ENCODE assay signal across 8 cellular contexts in the genomic region with DNA sequence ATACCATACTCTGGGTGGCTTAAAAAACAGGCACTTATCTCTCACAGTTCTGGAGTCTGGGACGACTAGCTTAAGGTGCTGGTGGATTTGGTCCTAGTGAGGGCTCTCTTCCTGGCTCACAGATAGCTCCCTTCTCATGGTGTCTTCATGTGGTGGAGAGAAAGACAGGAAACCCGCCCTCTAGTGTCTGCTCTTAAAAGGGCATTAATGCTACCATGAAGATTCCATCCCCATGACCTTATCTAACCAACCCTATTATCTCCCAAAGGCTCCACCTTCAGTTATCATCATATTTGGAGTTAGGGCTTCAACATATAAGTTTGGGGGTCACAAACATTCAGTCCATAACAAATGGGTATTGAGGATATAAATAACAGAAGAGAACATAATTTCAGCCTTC.
A peak's percentile ranks its signal among the peaks of the same experiment; 100 is the strongest.
DNase-seq lines count a peak whose midpoint lies in the region; ATAC-seq, FAIRE-seq and TF ChIP-seq lines count a peak whose summit lies in the region.

No MANE protein-coding gene starts in this region.

- H3K27me3 Mint-ChIP-seq in MCF 10A (ENCODE audit: insufficient read depth, unreplicated experiment) (no peaks in the 10 kb centered on the region), astrocyte (ENCODE audit: low read depth, unreplicated experiment) (no peaks in the 10 kb centered on the region), neural progenitor cell (ENCODE audit: insufficient read depth, low read depth) (no peaks in the 10 kb centered on the region)
- no peaks in the 10 kb centered on the region for H3K27me3 Mint-ChIP-seq in activated T-helper 17 cell treated with anti-CD3 and anti-CD28 coated beads, Interleukin-2, amount 50 U/mL, for 72 hours

- no peaks in the 10 kb centered on the region for H3K27me3 ChIP-seq in breast epithelium
- no peaks in the 10 kb centered on the region for H3K27me3 ChIP-seq in HL-60 (ENCODE audit: insufficient read depth, poor library complexity, severe bottlenecking)
- H3K27me3 ChIP-seq in astrocyte (ENCODE audit: insufficient read depth, low read length), result no peaks in the 10 kb centered on the region
- no peaks in the 10 kb centered on the region for H3K27me3 ChIP-seq in neural progenitor cell
- no peaks in the 10 kb centered on the region for H3K27me3 ChIP-seq in tibial artery

- H3K9me3 ChIP-seq in breast epithelium (no peaks in the 10 kb centered on the region), astrocyte (ENCODE audit: insufficient read depth, low read depth, low read length) (no peaks in the 10 kb centered on the region), neural progenitor cell (ENCODE audit: low read depth) (no peaks in the 10 kb centered on the region), tibial artery (no peaks in the 10 kb centered on the region)

- H3K4me3 Mint-ChIP-seq in MCF 10A (ENCODE audit: unreplicated experiment) (no peak overlapping the region), astrocyte (ENCODE audit: unreplicated experiment) (no peak overlapping the region), neural progenitor cell (no peak overlapping the region)
- H3K4me3 Mint-ChIP-seq in activated T-helper 17 cell treated with anti-CD3 and anti-CD28 coated beads, Interleukin-2, amount 50 U/mL, for 72 hours, result no peak overlapping the region

- H3K27ac Mint-ChIP-seq in MCF 10A (ENCODE audit: low read depth, unreplicated experiment) (no peak overlapping the region), astrocyte (ENCODE audit: unreplicated experiment) (no peak overlapping the region), neural progenitor cell (no peak overlapping the region)
- no peak overlapping the region for H3K27ac Mint-ChIP-seq in activated T-helper 17 cell treated with anti-CD3 and anti-CD28 coated beads, Interleukin-2, amount 50 U/mL, for 72 hours

- DNase-seq in MCF 10A (ENCODE audit: unreplicated experiment) (peak; percentile 60), breast epithelium (ENCODE audit: low spot score in 2 of 2) (no peak), HL-60 (ENCODE audit: low read depth in 1 of 2, low spot score in 1 of 2) (peak in 1 of 2 experiments; percentile 39), astrocyte (ENCODE audit: low read depth) (no peak), neural progenitor cell (ENCODE audit: low spot score) (peak; percentile 29), tibial artery (no peak), AG08395 (ENCODE audit: low spot score) (no peak)

- BruUV-seq in MCF 10A (replicated peaks; lab: Mats Ljungman, UMichigan), result no TSS peak

- no peak for FAIRE-seq in astrocyte (lab: Jason Lieb, UNC)

- H3K4me3 ChIP-seq in breast epithelium, result no peak overlapping the region
- H3K4me3 ChIP-seq in HL-60 (replicated peaks; ENCODE audit: insufficient read depth, low read length), result no peak overlapping the region
- no peak overlapping the region for H3K4me3 ChIP-seq in astrocyte (ENCODE audit: insufficient read depth, low read depth, low read length)
- H3K4me3 ChIP-seq in neural progenitor cell, result no peak overlapping the region
- no peak overlapping the region for H3K4me3 ChIP-seq in tibial artery

- no peak for ATAC-seq in activated T-helper 17 cell treated with anti-CD3 and anti-CD28 coated beads, Interleukin-2, amount 50 U/mL, for 72 hours (replicated peaks)

- H3K36me3 Mint-ChIP-seq in MCF 10A (ENCODE audit: insufficient read depth, unreplicated experiment), result no peaks in the 10 kb centered on the region
- H3K36me3 Mint-ChIP-seq in astrocyte (ENCODE audit: low read depth, unreplicated experiment), result no peaks in the 10 kb centered on the region
- H3K36me3 Mint-ChIP-seq in neural progenitor cell, result no peaks in the 10 kb centered on the region
- H3K36me3 Mint-ChIP-seq in activated T-helper 17 cell treated with anti-CD3 and anti-CD28 coated beads, Interleukin-2, amount 50 U/mL, for 72 hours (ENCODE audit: low read depth), result no peaks in the 10 kb centered on the region

- H3K4me1 ChIP-seq in breast epithelium (no peaks in the 10 kb centered on the region), astrocyte (ENCODE audit: insufficient read depth, low read length) (no peaks in the 10 kb centered on the region), neural progenitor cell (no peaks in the 10 kb centered on the region), tibial artery (no peaks in the 10 kb centered on the region)

- CTCF ChIA-PET in MCF 10A (lab: Yijun Ruan, JAX), result interaction anchor here (0.6 to 2.1 kb wide), 8 partner anchors 8 to 210 kb away, joined by 3 to 10 read pairs (median 4); no protein-coding TSS in a partner anchor

- no peak for TF ChIP-seq POLR2A in breast epithelium (IDR thresholded peaks at IDR 0.05)

- TF ChIP-seq CTCF in MCF 10A (IDR thresholded peaks at IDR 0.05; ENCODE audit: unreplicated experiment) (peak; percentile 47), breast epithelium (IDR thresholded peaks at IDR 0.05) (no peak), HL-60 (IDR thresholded peaks at IDR 0.05; ENCODE audit: insufficient read depth, low read length) (peak; percentile 53), astrocyte (IDR thresholded peaks at IDR 0.05; ENCODE audit: insufficient read depth, low read depth, low read length) (peak; percentile 9), neural progenitor cell (IDR thresholded peaks at IDR 0.05) (peak; percentile 55), tibial artery (IDR thresholded peaks at IDR 0.05) (no peak)

- H3K27ac ChIP-seq in breast epithelium, result no peak overlapping the region
- H3K27ac ChIP-seq in HL-60 (replicated peaks), result no peak overlapping the region
- H3K27ac ChIP-seq in astrocyte (ENCODE audit: low read depth, low read length), result no peak overlapping the region
- H3K27ac ChIP-seq in neural progenitor cell, result no peak overlapping the region
- H3K27ac ChIP-seq in tibial artery, result no peak overlapping the region

- H3K9ac ChIP-seq in astrocyte (ENCODE audit: low read length) (no peak overlapping the region), neural progenitor cell (no peak overlapping the region)

- no peak overlapping the region for H3K4me2 ChIP-seq in astrocyte (ENCODE audit: low read length)
- no peak overlapping the region for H3K4me2 ChIP-seq in neural progenitor cell

- H2AFZ ChIP-seq in astrocyte (ENCODE audit: low read depth, low read length) (no peak overlapping the region), neural progenitor cell (replicated peaks) (no peak overlapping the region)

- POLR2A ChIA-PET in MCF 10A (lab: Yijun Ruan, JAX), result no interaction called here

- H3F3A ChIP-seq in neural progenitor cell (ENCODE audit: low read depth), result no peaks in the 10 kb centered on the region

- intact Hi-C loops in MCF 10A (cut with micrococcal nuclease) (loop anchor here (1.0 kb wide), 1 partner anchor 209 kb away; no protein-coding TSS in a partner anchor), breast epithelium (cut with DNase I; ENCODE audit: low total_unique reads) (no loop called here), tibial artery (cut with DNase I; ENCODE audit: low total_unique reads) (no loop called here)

- H3K9me3 Mint-ChIP-seq in MCF 10A (ENCODE audit: unreplicated experiment), result no peaks in the 10 kb centered on the region
- H3K9me3 Mint-ChIP-seq in astrocyte (ENCODE audit: unreplicated experiment), result no peaks in the 10 kb centered on the region
- H3K9me3 Mint-ChIP-seq in neural progenitor cell, result no peaks in the 10 kb centered on the region
- H3K9me3 Mint-ChIP-seq in activated T-helper 17 cell treated with anti-CD3 and anti-CD28 coated beads, Interleukin-2, amount 50 U/mL, for 72 hours, result no peaks in the 10 kb centered on the region

- H3K79me2 ChIP-seq in astrocyte (ENCODE audit: insufficient read depth, low read length), result no peaks in the 10 kb centered on the region
- no peaks in the 10 kb centered on the region for H3K79me2 ChIP-seq in neural progenitor cell (ENCODE audit: low read depth)

- H4K20me1 ChIP-seq in astrocyte (ENCODE audit: insufficient read depth, low read length) (no peaks in the 10 kb centered on the region), neural progenitor cell (ENCODE audit: low read depth) (no peaks in the 10 kb centered on the region)

- no peaks in the 10 kb centered on the region for H3K36me3 ChIP-seq in breast epithelium
- H3K36me3 ChIP-seq in astrocyte (ENCODE audit: insufficient read depth, low read length), result no peaks in the 10 kb centered on the region
- H3K36me3 ChIP-seq in neural progenitor cell, result no peaks in the 10 kb centered on the region
- no peaks in the 10 kb centered on the region for H3K36me3 ChIP-seq in tibial artery

- no peaks in the 10 kb centered on the region for H3K4me1 Mint-ChIP-seq in MCF 10A (ENCODE audit: insufficient read depth, unreplicated experiment)
- no peaks in the 10 kb centered on the region for H3K4me1 Mint-ChIP-seq in astrocyte (ENCODE audit: low read depth, unreplicated experiment)
- no peaks in the 10 kb centered on the region for H3K4me1 Mint-ChIP-seq in neural progenitor cell
- no peaks in the 10 kb centered on the region for H3K4me1 Mint-ChIP-seq in activated T-helper 17 cell treated with anti-CD3 and anti-CD28 coated beads, Interleukin-2, amount 50 U/mL, for 72 hours

Comparison
In these comparisons a context has a peak if more than half of its experiments do, and no peak if none do; other contexts are left out.
1. DNase-seq: peak in MCF 10A (single experiment) and neural progenitor cell (single experiment); none in breast epithelium (0 of 2), astrocyte (single experiment), tibial artery (0 of 2) and AG08395 (single experiment).
2. CTCF ChIP-seq: peak in MCF 10A (single experiment), HL-60 (single experiment), astrocyte (single experiment) and neural progenitor cell (single experiment); none in breast epithelium (0 of 3) and tibial artery (0 of 2).